ENCODE assay signal across 1 cellular context in the genomic region with DNA sequence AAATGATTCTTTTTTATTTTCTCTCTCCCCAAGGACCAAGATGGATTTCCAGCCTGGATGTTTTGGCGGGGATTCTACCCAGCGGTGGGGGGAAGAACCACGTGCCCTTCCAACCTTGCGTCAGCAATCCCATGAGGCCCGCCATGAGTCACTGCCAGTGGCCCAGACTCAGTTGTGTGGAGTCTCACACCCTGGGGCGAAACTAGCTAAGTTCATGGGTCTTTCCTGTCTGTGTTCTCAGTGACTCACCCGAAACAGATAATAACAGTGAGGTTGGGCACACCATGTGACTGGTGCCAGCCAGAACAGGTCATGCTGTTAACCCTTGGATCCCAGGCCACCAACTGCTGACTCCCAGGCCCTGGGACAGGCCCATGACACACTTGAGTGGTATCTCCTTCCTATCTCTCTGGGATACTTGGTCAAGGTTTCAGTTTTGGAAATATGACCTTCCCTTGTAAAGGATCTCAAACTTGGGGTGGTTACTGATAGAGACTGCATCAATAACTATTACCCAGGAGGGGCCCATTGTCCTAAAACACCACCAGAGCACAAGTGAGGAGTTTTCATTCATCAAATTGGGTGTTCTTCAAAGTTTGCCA.
TF ChIP-seq lines count a peak whose summit lies in the region.

No MANE protein-coding gene starts in this region.

TF ChIP-seq in K562, 482 proteins besides CTCF, POLR2A, EP300 and RAD21 (continued from another document):
- TF ChIP-seq FOSL1 (tag; conservative IDR thresholded peaks at IDR 0.05) (peak; percentile 83), SRSF3 (IDR thresholded peaks at IDR 0.05; ENCODE audit: insufficient read depth, low read length) (no peak), GATAD2A (IDR thresholded peaks at IDR 0.05) (no peak), NFIC (IDR thresholded peaks at IDR 0.05) (no peak), THRAP3 (IDR thresholded peaks at IDR 0.05; ENCODE audit: borderline replicate concordance) (no peak), SMC3 (conservative IDR thresholded peaks at IDR 0.05; ENCODE audit: insufficient read depth, low read depth, low read length) (no peak), SMAD4 (CRISPR knock-in tag; conservative IDR thresholded peaks at IDR 0.05) (0 out of 2 replicates have a peak, but pooled peaks have one; percentile 24), ZNF589 (CRISPR knock-in tag; IDR thresholded peaks at IDR 0.05; ENCODE audit: low read depth) (peak; percentile 88)
- TF ChIP-seq, protein P1, sequence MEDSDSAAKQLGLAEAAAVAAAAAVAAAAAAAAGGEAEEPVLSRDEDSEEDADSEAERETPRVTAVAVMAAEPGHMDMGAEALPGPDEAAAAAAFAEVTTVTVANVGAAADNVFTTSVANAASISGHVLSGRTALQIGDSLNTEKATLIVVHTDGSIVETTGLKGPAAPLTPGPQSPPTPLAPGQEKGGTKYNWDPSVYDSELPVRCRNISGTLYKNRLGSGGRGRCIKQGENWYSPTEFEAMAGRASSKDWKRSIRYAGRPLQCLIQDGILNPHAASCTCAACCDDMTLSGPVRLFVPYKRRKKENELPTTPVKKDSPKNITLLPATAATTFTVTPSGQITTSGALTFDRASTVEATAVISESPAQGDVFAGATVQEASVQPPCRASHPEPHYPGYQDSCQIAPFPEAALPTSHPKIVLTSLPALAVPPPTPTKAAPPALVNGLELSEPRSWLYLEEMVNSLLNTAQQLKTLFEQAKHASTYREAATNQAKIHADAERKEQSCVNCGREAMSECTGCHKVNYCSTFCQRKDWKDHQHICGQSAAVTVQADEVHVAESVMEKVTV (CRISPR knock-in tag; IDR thresholded peaks at IDR 0.05) = no peak
- TF ChIP-seq, protein P2, sequence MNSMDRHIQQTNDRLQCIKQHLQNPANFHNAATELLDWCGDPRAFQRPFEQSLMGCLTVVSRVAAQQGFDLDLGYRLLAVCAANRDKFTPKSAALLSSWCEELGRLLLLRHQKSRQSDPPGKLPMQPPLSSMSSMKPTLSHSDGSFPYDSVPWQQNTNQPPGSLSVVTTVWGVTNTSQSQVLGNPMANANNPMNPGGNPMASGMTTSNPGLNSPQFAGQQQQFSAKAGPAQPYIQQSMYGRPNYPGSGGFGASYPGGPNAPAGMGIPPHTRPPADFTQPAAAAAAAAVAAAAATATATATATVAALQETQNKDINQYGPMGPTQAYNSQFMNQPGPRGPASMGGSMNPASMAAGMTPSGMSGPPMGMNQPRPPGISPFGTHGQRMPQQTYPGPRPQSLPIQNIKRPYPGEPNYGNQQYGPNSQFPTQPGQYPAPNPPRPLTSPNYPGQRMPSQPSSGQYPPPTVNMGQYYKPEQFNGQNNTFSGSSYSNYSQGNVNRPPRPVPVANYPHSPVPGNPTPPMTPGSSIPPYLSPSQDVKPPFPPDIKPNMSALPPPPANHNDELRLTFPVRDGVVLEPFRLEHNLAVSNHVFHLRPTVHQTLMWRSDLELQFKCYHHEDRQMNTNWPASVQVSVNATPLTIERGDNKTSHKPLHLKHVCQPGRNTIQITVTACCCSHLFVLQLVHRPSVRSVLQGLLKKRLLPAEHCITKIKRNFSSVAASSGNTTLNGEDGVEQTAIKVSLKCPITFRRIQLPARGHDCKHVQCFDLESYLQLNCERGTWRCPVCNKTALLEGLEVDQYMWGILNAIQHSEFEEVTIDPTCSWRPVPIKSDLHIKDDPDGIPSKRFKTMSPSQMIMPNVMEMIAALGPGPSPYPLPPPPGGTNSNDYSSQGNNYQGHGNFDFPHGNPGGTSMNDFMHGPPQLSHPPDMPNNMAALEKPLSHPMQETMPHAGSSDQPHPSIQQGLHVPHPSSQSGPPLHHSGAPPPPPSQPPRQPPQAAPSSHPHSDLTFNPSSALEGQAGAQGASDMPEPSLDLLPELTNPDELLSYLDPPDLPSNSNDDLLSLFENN (IDR thresholded peaks at IDR 0.05; ENCODE audit: low read depth in 2 of 2, low read length in 2 of 2) = no peak
- TF ChIP-seq, protein P3, sequence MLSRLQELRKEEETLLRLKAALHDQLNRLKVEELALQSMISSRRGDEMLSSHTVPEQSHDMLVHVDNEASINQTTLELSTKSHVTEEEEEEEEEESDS (CRISPR knock-in tag; IDR thresholded peaks at IDR 0.05) = no peak
- TF ChIP-seq, protein P4, sequence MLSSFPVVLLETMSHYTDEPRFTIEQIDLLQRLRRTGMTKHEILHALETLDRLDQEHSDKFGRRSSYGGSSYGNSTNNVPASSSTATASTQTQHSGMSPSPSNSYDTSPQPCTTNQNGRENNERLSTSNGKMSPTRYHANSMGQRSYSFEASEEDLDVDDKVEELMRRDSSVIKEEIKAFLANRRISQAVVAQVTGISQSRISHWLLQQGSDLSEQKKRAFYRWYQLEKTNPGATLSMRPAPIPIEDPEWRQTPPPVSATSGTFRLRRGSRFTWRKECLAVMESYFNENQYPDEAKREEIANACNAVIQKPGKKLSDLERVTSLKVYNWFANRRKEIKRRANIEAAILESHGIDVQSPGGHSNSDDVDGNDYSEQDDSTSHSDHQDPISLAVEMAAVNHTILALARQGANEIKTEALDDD (IDR thresholded peaks at IDR 0.05) = no peak
- TF ChIP-seq, protein P5, sequence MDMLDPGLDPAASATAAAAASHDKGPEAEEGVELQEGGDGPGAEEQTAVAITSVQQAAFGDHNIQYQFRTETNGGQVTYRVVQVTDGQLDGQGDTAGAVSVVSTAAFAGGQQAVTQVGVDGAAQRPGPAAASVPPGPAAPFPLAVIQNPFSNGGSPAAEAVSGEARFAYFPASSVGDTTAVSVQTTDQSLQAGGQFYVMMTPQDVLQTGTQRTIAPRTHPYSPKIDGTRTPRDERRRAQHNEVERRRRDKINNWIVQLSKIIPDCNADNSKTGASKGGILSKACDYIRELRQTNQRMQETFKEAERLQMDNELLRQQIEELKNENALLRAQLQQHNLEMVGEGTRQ (CRISPR knock-in tag; IDR thresholded peaks at IDR 0.05) = 0 out of 2 replicates have a peak, but pooled peaks have one; percentile 3
